24 cellular contexts compared by ENCODE assay signal in the genomic region with DNA sequence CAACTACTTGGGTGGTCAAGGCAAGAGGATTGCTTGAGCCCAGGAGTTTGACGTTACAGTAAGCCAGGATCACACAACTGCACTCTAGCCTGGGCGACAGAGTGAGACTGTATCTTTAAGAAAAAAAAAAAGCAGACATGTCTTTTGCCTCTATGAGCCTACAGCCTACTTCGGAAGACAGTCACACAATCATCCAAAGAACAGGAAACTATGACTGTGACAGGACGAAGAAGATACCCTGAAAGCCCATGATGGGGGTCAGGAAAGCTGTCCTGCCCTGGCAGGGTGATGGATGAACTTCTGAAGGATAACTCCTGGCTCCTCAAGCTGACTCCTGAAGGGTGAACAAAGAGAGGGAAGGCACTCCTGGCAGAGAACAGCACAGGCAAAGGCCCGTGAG.
DNase-seq lines count a peak whose midpoint lies in the region; ATAC-seq, FAIRE-seq and TF ChIP-seq lines count a peak whose summit lies in the region.
"Had no signal": no experiment of that assay in that cellular context is flagged by ENCODE, and none has a peak within 500 bp of the region (broad histone marks: within the 10 kb centered on the region; RNA-seq: fewer than 3 reads in every experiment).

No MANE protein-coding gene starts in this region.

- H3K27ac ChIP-seq in SK-N-SH (ENCODE audit: low read depth in 2 of 2, low read length in 1 of 2) (no peak overlapping the region), OCI-LY1 (ENCODE audit: low read depth, low read length, poor library complexity, severe bottlenecking) (peak overlapping the region; percentile 76), endothelial cell of umbilical vein (ENCODE audit: insufficient read depth, low read depth, low read length) (peak overlapping the region; percentile 1), GM23338 (ENCODE audit: low read depth) (no peak overlapping the region), Peyer's patch (no peak overlapping the region)
- H3K27ac ChIP-seq: A549 had no signal

- no peak for DNase-seq in SK-N-SH
- no peak for DNase-seq in endothelial cell of umbilical vein (ENCODE audit: low read depth, low spot score)
- no peak for DNase-seq in GM23338 (ENCODE audit: low spot score)
- no peak for DNase-seq in Peyer's patch
- DNase-seq in kidney glomerular epithelial cell (lab: John Stamatoyannopoulos, UW): no peak
- DNase-seq: CD4-positive, CD25-positive, alpha-beta regulatory T cell; DMS 273 treated with DMSO at 0.1 percent for 48 hours; GOT3; MM.1S; NCI-H1092; NCI-H1436; NCI-H1930; NCI-H524 treated with DMSO at 0.1 percent for 48 hours; NCI-H82; OCI-M1; T-helper 2 cell had no signal

- H3K9ac ChIP-seq in SK-N-SH (no peak overlapping the region), OCI-LY1 (ENCODE audit: low read length) (peak overlapping the region; percentile 63), endothelial cell of umbilical vein (replicated peaks; ENCODE audit: extremely low read depth, insufficient read depth, low read length) (no peak overlapping the region)

- TF ChIP-seq POLR2A in endothelial cell of umbilical vein (IDR thresholded peaks at IDR 0.05; ENCODE audit: low read depth, low read length) (no peak), Peyer's patch (IDR thresholded peaks at IDR 0.05) (no peak)

- H3K9me2 ChIP-seq in SK-N-SH: no peaks in the 10 kb centered on the region
- no peaks in the 10 kb centered on the region for H3K9me2 ChIP-seq in OCI-LY1 (ENCODE audit: low read depth, low read length)
- 0 out of 2 replicates have a peak, but pooled peaks cover 2% of the 10 kb centered on the region for H3K9me2 ChIP-seq in GM23338 (ENCODE audit: insufficient read depth)

- no TSS peak for BruUV-seq in endothelial cell of umbilical vein (replicated peaks; lab: Mats Ljungman, UMichigan)

- H3K27me3 ChIP-seq in SK-N-SH (ENCODE audit: insufficient read depth) (no peaks in the 10 kb centered on the region), OCI-LY1 (ENCODE audit: insufficient read depth, low read length) (no peaks in the 10 kb centered on the region), endothelial cell of umbilical vein (ENCODE audit: control insufficient read depth in 2 of 2, insufficient read depth in 2 of 2, low read length in 2 of 2) (no peaks in the 10 kb centered on the region), GM23338 (ENCODE audit: insufficient read depth) (no peaks in the 10 kb centered on the region), Peyer's patch (no peaks in the 10 kb centered on the region)

- ATAC-seq in SK-N-SH treated with all-trans-retinoic acid at 6 μM for 48 hours (no peak), GM23338 (no peak), HG02885 (IDR thresholded peaks at IDR 0.05; ENCODE audit: poor library complexity, unreplicated experiment) (no peak)
- ATAC-seq: A549, Right ventricle myocardium inferior had no signal

- no peak for TF ChIP-seq RAD21 in SK-N-SH (IDR thresholded peaks at IDR 0.05; ENCODE audit: low read length)

- no peak overlapping the region for H3K27ac Mint-ChIP-seq in GM23338
- H3K27ac Mint-ChIP-seq: B cell; CD4-positive, CD25-positive, alpha-beta regulatory T cell had no signal

- H3K36me3 ChIP-seq in SK-N-SH (replicated peaks in 1 of 2; ENCODE audit: control insufficient read depth in 1 of 2, insufficient read depth in 2 of 2, low read length in 1 of 2) (no peaks in the 10 kb centered on the region), OCI-LY1 (ENCODE audit: insufficient read depth, low read length) (no peaks in the 10 kb centered on the region), endothelial cell of umbilical vein (ENCODE audit: control insufficient read depth in 2 of 2, extremely low read depth in 1 of 2, insufficient read depth in 2 of 2, low read length in 2 of 2) (no peaks in the 10 kb centered on the region), GM23338 (ENCODE audit: insufficient read depth) (no peaks in the 10 kb centered on the region), Peyer's patch (no peaks in the 10 kb centered on the region)

- H3K9me3 ChIP-seq in SK-N-SH (no peaks in the 10 kb centered on the region), OCI-LY1 (ENCODE audit: low read length) (no peaks in the 10 kb centered on the region), endothelial cell of umbilical vein (replicated peaks; ENCODE audit: control insufficient read depth, insufficient read depth, low read length) (no peaks in the 10 kb centered on the region), Peyer's patch (no peaks in the 10 kb centered on the region)
- H3K9me3 ChIP-seq: A549 had no signal

- no peak for TF ChIP-seq EP300 in SK-N-SH (IDR thresholded peaks at IDR 0.05; ENCODE audit: borderline replicate concordance in 1 of 2, low read depth in 1 of 2, low read length in 1 of 2)

- H2AFZ ChIP-seq in SK-N-SH (ENCODE audit: low read depth) (no peak overlapping the region), OCI-LY1 (ENCODE audit: low read length) (no peak overlapping the region), endothelial cell of umbilical vein (ENCODE audit: low read depth, low read length) (no peak overlapping the region), GM23338 (no peak overlapping the region)

- H3K4me3 ChIP-seq in SK-N-SH (ENCODE audit: low read depth in 2 of 2, low read length in 1 of 2) (no peak overlapping the region), OCI-LY1 (ENCODE audit: low read depth, low read length, poor library complexity, severe bottlenecking) (peak overlapping the region; percentile 52), endothelial cell of umbilical vein (replicated peaks in 1 of 3; ENCODE audit: insufficient read depth in 1 of 3, low read depth in 1 of 3, low read length in 3 of 3) (no peak overlapping the region), GM23338 (no peak overlapping the region), Peyer's patch (no peak overlapping the region)
- H3K4me3 ChIP-seq: A549 had no signal

- H3K9me1 ChIP-seq in endothelial cell of umbilical vein (replicated peaks; ENCODE audit: control insufficient read depth, extremely low read depth, insufficient read depth, low read length): no peaks in the 10 kb centered on the region

- TF ChIP-seq CTCF in SK-N-SH (IDR thresholded peaks at IDR 0.05) (no peak), OCI-LY1 (IDR thresholded peaks at IDR 0.05; ENCODE audit: low read length) (no peak), endothelial cell of umbilical vein (IDR thresholded peaks at IDR 0.05; ENCODE audit: extremely low read depth in 1 of 2, insufficient read depth in 1 of 2, low read depth in 1 of 2, low read length in 2 of 2) (no peak), GM23338 (conservative IDR thresholded peaks at IDR 0.05; ENCODE audit: low read depth in 2 of 2) (no peak), Peyer's patch (IDR thresholded peaks at IDR 0.05) (no peak)

- WGBS in SK-N-SH (ENCODE audit: low lambda C conversion rate): 70% methylated on average over 5 of the region's 5 CpGs

- H3F3A ChIP-seq in SK-N-SH (replicated peaks; ENCODE audit: insufficient read depth) (no peaks in the 10 kb centered on the region), OCI-LY1 (ENCODE audit: insufficient read depth, low read length) (no peaks in the 10 kb centered on the region), GM23338 (replicated peaks; ENCODE audit: low read depth) (no peaks in the 10 kb centered on the region; the same call in 1 of the 2 replicates)

- peak overlapping the region; percentile 41 for H3K4me2 ChIP-seq in SK-N-SH
- peak overlapping the region; percentile 50 for H3K4me2 ChIP-seq in OCI-LY1 (ENCODE audit: low read length)
- H3K4me2 ChIP-seq in endothelial cell of umbilical vein (ENCODE audit: insufficient read depth, low read length): peak overlapping the region; percentile 6
- H3K4me2 ChIP-seq in GM23338: no peak overlapping the region
- H3K4me2 ChIP-seq: A549 had no signal

- peaks cover 13% of the 10 kb centered on the region for H3K36me3 Mint-ChIP-seq in GM23338 (ENCODE audit: low read depth)
- H3K36me3 Mint-ChIP-seq: CD4-positive, CD25-positive, alpha-beta regulatory T cell had no signal

- POLR2A ChIA-PET in SK-N-SH (lab: Yijun Ruan, JAX) (no interaction called here), endothelial cell of umbilical vein (lab: Charles Lee) (no interaction called here)

- peak; percentile 86 for FAIRE-seq in endothelial cell of umbilical vein (lab: Jason Lieb, UNC)
- FAIRE-seq: A549, G401.6, GM12892 had no signal

- peaks cover 11% of the 10 kb centered on the region for H3K27me3 Mint-ChIP-seq in GM23338 (ENCODE audit: insufficient read depth, low read depth, poor library complexity)

- H3K79me2 ChIP-seq in SK-N-SH (ENCODE audit: insufficient read depth): no peaks in the 10 kb centered on the region
- H3K79me2 ChIP-seq in OCI-LY1 (ENCODE audit: insufficient read depth, low read length): no peaks in the 10 kb centered on the region
- H3K79me2 ChIP-seq in endothelial cell of umbilical vein (ENCODE audit: control insufficient read depth, insufficient read depth, low read length): no peaks in the 10 kb centered on the region
- H3K79me2 ChIP-seq in GM23338 (replicated peaks; ENCODE audit: insufficient read depth): no peaks in the 10 kb centered on the region

- H3K4me3 Mint-ChIP-seq in GM23338: no peak overlapping the region
- H3K4me3 Mint-ChIP-seq: B cell; CD4-positive, CD25-positive, alpha-beta regulatory T cell had no signal

- peaks cover 16% of the 10 kb centered on the region for H3K9me3 Mint-ChIP-seq in GM23338

- H3K4me1 ChIP-seq in SK-N-SH (ENCODE audit: control insufficient read depth in 1 of 2, insufficient read depth in 2 of 2, low read depth in 1 of 2, low read length in 1 of 2): peaks cover 13 to 52% of the 10 kb centered on the region in 2 experiments
- H3K4me1 ChIP-seq in OCI-LY1 (ENCODE audit: insufficient read depth, low read length, severe bottlenecking): peaks cover 71% of the 10 kb centered on the region
- peaks cover 68% of the 10 kb centered on the region for H3K4me1 ChIP-seq in endothelial cell of umbilical vein (ENCODE audit: control insufficient read depth, extremely low read depth, insufficient read depth, low read length)
- peaks cover 40% of the 10 kb centered on the region for H3K4me1 ChIP-seq in GM23338 (ENCODE audit: insufficient read depth)
- no peaks in the 10 kb centered on the region for H3K4me1 ChIP-seq in Peyer's patch

- CTCF ChIA-PET in SK-N-SH (lab: Yijun Ruan, JAX): no interaction called here
- CTCF ChIA-PET in endothelial cell of umbilical vein (lab: Charles Lee): interaction anchor here (3.0 to 4.5 kb wide), 2 partner anchors 17 to 233 kb away, joined by 15 to 23 read pairs; no protein-coding TSS in a partner anchor

- intact Hi-C loops in endothelial cell of umbilical vein (cut with micrococcal nuclease): loop anchor here (5.0 kb wide), 1 partner anchor 121 kb away; no protein-coding TSS in a partner anchor

- H4K20me1 ChIP-seq in SK-N-SH (ENCODE audit: insufficient read depth): no peaks in the 10 kb centered on the region
- H4K20me1 ChIP-seq in OCI-LY1 (ENCODE audit: insufficient read depth, low read length): no peaks in the 10 kb centered on the region
- H4K20me1 ChIP-seq in endothelial cell of umbilical vein (replicated peaks; ENCODE audit: control insufficient read depth, extremely low read depth, insufficient read depth, low read length): no peaks in the 10 kb centered on the region
- no peaks in the 10 kb centered on the region for H4K20me1 ChIP-seq in GM23338 (replicated peaks; ENCODE audit: insufficient read depth)

- H3K4me1 Mint-ChIP-seq in GM23338: peaks cover 69% of the 10 kb centered on the region

- dilution Hi-C loops in endothelial cell of umbilical vein (cut with MboI; ENCODE audit: extremely low pct_ligation_motif_present, low sequenced_read_pairs): no loop called here

TF ChIP-seq in GM23338, 12 proteins besides CTCF, POLR2A, EP300 and RAD21 (continues in another document):
- no peak for TF ChIP-seq STAT1 (IDR thresholded peaks at IDR 0.05; ENCODE audit: unreplicated experiment)

Comparison
In these comparisons a context has a peak if more than half of its experiments do, and no peak if none do; other contexts are left out.
1. H3K27ac ChIP-seq: peak in OCI-LY1 (single experiment) and endothelial cell of umbilical vein (single experiment); none in SK-N-SH (0 of 2), GM23338 (single experiment) and Peyer's patch (0 of 4).